12 cellular contexts compared by ENCODE assay signal in genomic region chr13:20997301-20998061, GRCh38.
DNase-seq lines count a peak whose midpoint lies in the region; ATAC-seq lines count a peak whose summit lies in the region.
"Had no signal": no experiment of that assay in that cellular context is flagged by ENCODE, and none has a peak within 500 bp of the region (broad histone marks: within the 10 kb centered on the region; RNA-seq: fewer than 3 reads in every experiment).

No MANE protein-coding gene starts in this region.

- no peaks in the 10 kb centered on the region for H3K36me3 Mint-ChIP-seq in natural killer cell treated with Interleukin-12 subunit alpha and Interleukin-12 subunit beta and Interleukin-15 and Interleukin-18, amount 100 ng/mL, for 72 hours
- H3K36me3 Mint-ChIP-seq: natural killer cell had no signal

- H3K23ac ChIP-seq in mesendoderm (ENCODE audit: low read length): no peak overlapping the region

- H3K79me2 ChIP-seq in mesendoderm (ENCODE audit: control insufficient read depth, insufficient read depth, low read length): peaks cover 16% of the 10 kb centered on the region

- H3K4me1 ChIP-seq in mesendoderm (ENCODE audit: control insufficient read depth, low read depth, low read length): no peaks in the 10 kb centered on the region

- H3K56ac ChIP-seq in mesendoderm (ENCODE audit: low read length): no peak overlapping the region

- no peaks in the 10 kb centered on the region for H3K9me3 Mint-ChIP-seq in natural killer cell treated with Interleukin-12 subunit alpha and Interleukin-12 subunit beta and Interleukin-15 and Interleukin-18, amount 100 ng/mL, for 72 hours
- H3K9me3 Mint-ChIP-seq: natural killer cell had no signal

- H2BK5ac ChIP-seq in mesendoderm (ENCODE audit: low read length): no peak overlapping the region

- no peak overlapping the region for H2AK5ac ChIP-seq in mesendoderm (ENCODE audit: low read length)

- no peak overlapping the region for H3K4me3 Mint-ChIP-seq in natural killer cell treated with Interleukin-12 subunit alpha and Interleukin-12 subunit beta and Interleukin-15 and Interleukin-18, amount 100 ng/mL, for 72 hours
- H3K4me3 Mint-ChIP-seq: natural killer cell had no signal

- no peak overlapping the region for H2BK120ac ChIP-seq in mesendoderm (ENCODE audit: low read depth, low read length)

- intact Hi-C loops in Right ventricle myocardium inferior (cut with DNase I) (loop anchor here (10.0 kb wide), 1 partner anchor 57 kb away; no protein-coding TSS in a partner anchor), cardiac septum (cut with DNase I) (no loop called here)

- DNase-seq in Right ventricle myocardium inferior (ENCODE audit: missing footprints) (peak; percentile 72), cardiac septum (ENCODE audit: low spot score) (no peak), epidermal melanocyte (ENCODE audit: insufficient read length, low spot score) (peak; percentile 76), mesendoderm (peak; percentile 71), NCI-H2227 (lab: John Stamatoyannopoulos, UW; ENCODE audit: unreplicated experiment) (no peak), NCI-H82 treated with DMSO at 0.1 percent for 48 hours (lab: John Stamatoyannopoulos, UW; ENCODE audit: unreplicated experiment) (no peak)
- DNase-seq in natural killer cell treated with Interleukin-12 subunit alpha and Interleukin-12 subunit beta and Interleukin-15 and Interleukin-18, amount 100 ng/mL, for 72 hours (ENCODE audit: low spot score): no peak
- DNase-seq in stimulated activated naive CD4-positive, alpha-beta T cell (lab: John Stamatoyannopoulos, UW): no peak
- DNase-seq: activated CD8-positive, alpha-beta memory T cell treated with anti-CD3 and anti-CD28 coated beads, Interleukin-2, amount 50 U/mL, for 4 hours; Kasumi-1; natural killer cell had no signal

- no peaks in the 10 kb centered on the region for H3K27me3 ChIP-seq in mesendoderm (ENCODE audit: insufficient read depth, low read length, poor library complexity)

- H4K5ac ChIP-seq in mesendoderm (ENCODE audit: low read length): no peak overlapping the region

- H4K8ac ChIP-seq in mesendoderm (ENCODE audit: low read depth, low read length): no peak overlapping the region

- no peak overlapping the region for H3K27ac Mint-ChIP-seq in natural killer cell treated with Interleukin-12 subunit alpha and Interleukin-12 subunit beta and Interleukin-15 and Interleukin-18, amount 100 ng/mL, for 72 hours
- H3K27ac Mint-ChIP-seq: natural killer cell had no signal

- peaks cover 30% of the 10 kb centered on the region for H3K79me1 ChIP-seq in mesendoderm (ENCODE audit: low read length)

- peak; percentile 81 for ATAC-seq in Right ventricle myocardium inferior
- ATAC-seq in natural killer cell treated with Interleukin-12 subunit alpha and Interleukin-12 subunit beta and Interleukin-15 and Interleukin-18, amount 100 ng/mL, for 72 hours: no peak
- ATAC-seq: A549, natural killer cell had no signal

- no peak overlapping the region for H3K4ac ChIP-seq in mesendoderm (ENCODE audit: low read depth, low read length)

- H3K4me1 Mint-ChIP-seq in natural killer cell treated with Interleukin-12 subunit alpha and Interleukin-12 subunit beta and Interleukin-15 and Interleukin-18, amount 100 ng/mL, for 72 hours (ENCODE audit: low read depth in 2 of 2): peaks cover 8 to 23% of the 10 kb centered on the region in 2 donors

- H2BK15ac ChIP-seq in mesendoderm (replicated peaks; ENCODE audit: low read depth): no peak overlapping the region

- no peak overlapping the region for H3K18ac ChIP-seq in mesendoderm (ENCODE audit: low read length)

- H3K4me2 ChIP-seq in mesendoderm (ENCODE audit: low read length): no peak overlapping the region
- H3K4me2 ChIP-seq: A549 had no signal

- H3K27ac ChIP-seq in mesendoderm (ENCODE audit: low read depth, low read length): no peak overlapping the region
- H3K27ac ChIP-seq: A549 had no signal

- no peak overlapping the region for H3K9ac ChIP-seq in mesendoderm (ENCODE audit: low read length)

- H3K27me3 Mint-ChIP-seq in natural killer cell treated with Interleukin-12 subunit alpha and Interleukin-12 subunit beta and Interleukin-15 and Interleukin-18, amount 100 ng/mL, for 72 hours: no peaks in the 10 kb centered on the region

- no peaks in the 10 kb centered on the region for H3K36me3 ChIP-seq in mesendoderm (ENCODE audit: control insufficient read depth, insufficient read depth, low read length)

- no CpG with 5 or more reads among the region's 12 CpGs for WGBS in mesendoderm (ENCODE audit: extremely low coverage, insufficient coverage, low lambda C conversion rate)

- H3K4me3 ChIP-seq in mesendoderm (ENCODE audit: low read length): no peak overlapping the region
- H3K4me3 ChIP-seq: A549 had no signal

Comparison
In these comparisons a context has a peak if more than half of its experiments do, and no peak if none do; other contexts are left out.
1. DNase-seq: peak in Right ventricle myocardium inferior (single experiment), epidermal melanocyte (single experiment) and mesendoderm (single experiment); none in cardiac septum (single experiment), NCI-H2227 (single experiment), NCI-H82 treated with DMSO at 0.1 percent for 48 hours (single experiment), natural killer cell treated with Interleukin-12 subunit alpha and Interleukin-12 subunit beta and Interleukin-15 and Interleukin-18, amount 100 ng/mL, for 72 hours (single experiment) and stimulated activated naive CD4-positive, alpha-beta T cell (0 of 6).